In genomic region chr18:13730486-13730885, GRCh38 we compare ENCODE assay signal across 18 cellular contexts. TPM values are rescaled to one million over a fixed set of nuclear protein-coding genes. Genes with fewer than 3 reads are reported as not detected.
DNase-seq lines count a peak whose midpoint lies in the region; ATAC-seq, FAIRE-seq and TF ChIP-seq lines count a peak whose summit lies in the region.
"Had no signal": no experiment of that assay in that cellular context is flagged by ENCODE, and none has a peak within 500 bp of the region (broad histone marks: within the 10 kb centered on the region; RNA-seq: fewer than 3 reads in every experiment).

No MANE protein-coding gene starts in this region.

- no peak for TF ChIP-seq CTCF in Loucy (conservative IDR thresholded peaks at IDR 0.05; ENCODE audit: low read length)
- TF ChIP-seq CTCF in keratinocyte (optimal IDR thresholded peaks at IDR 0.05 in 1 of 3, IDR thresholded peaks at IDR 0.05 in 1 of 3, conservative IDR thresholded peaks at IDR 0.05 in 1 of 3; ENCODE audit: extremely low read depth in 1 of 3, insufficient read depth in 2 of 3, low read length in 3 of 3): no peak
- TF ChIP-seq CTCF in hepatocyte (IDR thresholded peaks at IDR 0.05; ENCODE audit: poor library complexity): no peak

- CTCF ChIA-PET in CD8-positive, alpha-beta memory T cell (lab: Charles Lee): no interaction called here

- H3K4me3 Mint-ChIP-seq in CD4-positive, CD25-positive, alpha-beta regulatory T cell: peak overlapping the region; percentile 17 to 91 (median 58)
- H3K4me3 Mint-ChIP-seq in CD8-positive, alpha-beta memory T cell: peak overlapping the region in 1 of 7 donors; percentile 77
- H3K4me3 Mint-ChIP-seq: H9 had no signal

- peaks cover 0 to 1% (median 0%) of the 10 kb centered on the region in 7 donors for H3K9me3 Mint-ChIP-seq in CD4-positive, CD25-positive, alpha-beta regulatory T cell
- H3K9me3 Mint-ChIP-seq in CD8-positive, alpha-beta memory T cell: no peaks in the 10 kb centered on the region
- H3K9me3 Mint-ChIP-seq: H9 had no signal

- peak; percentile 68 for FAIRE-seq in keratinocyte (lab: Jason Lieb, UNC)
- FAIRE-seq: A204.1, G401.6 had no signal

- H4K20me1 ChIP-seq in Loucy (ENCODE audit: insufficient read depth, low read length, poor library complexity, severe bottlenecking): peaks cover 41% of the 10 kb centered on the region
- H4K20me1 ChIP-seq in keratinocyte (ENCODE audit: control insufficient read depth, extremely low read depth, insufficient read depth, low read length): no peaks in the 10 kb centered on the region
- peaks cover 21% of the 10 kb centered on the region for H4K20me1 ChIP-seq in hepatocyte (ENCODE audit: insufficient read depth, poor library complexity, severe bottlenecking)

- peak overlapping the region; percentile 69 for H3K27ac ChIP-seq in CD4-positive, CD25-positive, alpha-beta regulatory T cell (ENCODE audit: insufficient read depth, low read length, poor library complexity, severe bottlenecking)
- no peak overlapping the region for H3K27ac ChIP-seq in CD8-positive, alpha-beta memory T cell (ENCODE audit: low read depth, low read length)
- H3K27ac ChIP-seq in keratinocyte (ENCODE audit: control insufficient read depth, insufficient read depth, low read length) (no peak overlapping the region), hepatocyte (no peak overlapping the region)
- H3K27ac ChIP-seq: C4-2B, KMS-11 had no signal

- POLR2A ChIA-PET in CD8-positive, alpha-beta memory T cell (lab: Charles Lee): no interaction called here

- no peaks in the 10 kb centered on the region for H3F3A ChIP-seq in Loucy (ENCODE audit: low read depth)

- peak overlapping the region; percentile 95 for H3K4me2 ChIP-seq in Loucy (ENCODE audit: low read depth, low read length, poor library complexity, severe bottlenecking)
- no peak overlapping the region for H3K4me2 ChIP-seq in keratinocyte (ENCODE audit: control insufficient read depth, extremely low read depth, insufficient read depth, low read depth, low read length)
- no peak overlapping the region for H3K4me2 ChIP-seq in hepatocyte
- H3K4me2 ChIP-seq: KMS-11 had no signal

- dilution Hi-C loops in keratinocyte (cut with MboI; ENCODE audit: extremely low pct_ligation_motif_present, low sequenced_read_pairs): no loop called here

- H3K9me1 ChIP-seq in keratinocyte (ENCODE audit: control insufficient read depth, extremely low read depth, insufficient read depth, low read length): no peaks in the 10 kb centered on the region

- H3K27me3 ChIP-seq in CD4-positive, CD25-positive, alpha-beta regulatory T cell (ENCODE audit: control insufficient read depth, insufficient read depth, low read length): no peaks in the 10 kb centered on the region
- no peaks in the 10 kb centered on the region for H3K27me3 ChIP-seq in CD8-positive, alpha-beta memory T cell (ENCODE audit: insufficient read depth, low read length, poor library complexity, severe bottlenecking)
- H3K27me3 ChIP-seq in Loucy (ENCODE audit: insufficient read depth, low read length, poor library complexity, severe bottlenecking): no peaks in the 10 kb centered on the region
- H3K27me3 ChIP-seq in keratinocyte (ENCODE audit: control insufficient read depth, extremely low read depth, insufficient read depth, low read length): no peaks in the 10 kb centered on the region
- H3K27me3 ChIP-seq in hepatocyte: no peaks in the 10 kb centered on the region
- H3K27me3 ChIP-seq: BE2C had no signal

- H3K36me3 ChIP-seq in CD4-positive, CD25-positive, alpha-beta regulatory T cell (ENCODE audit: control insufficient read depth, insufficient read depth, low read length): peaks cover 33% of the 10 kb centered on the region
- H3K36me3 ChIP-seq in CD8-positive, alpha-beta memory T cell (ENCODE audit: insufficient read depth, low read length): peaks cover 18% of the 10 kb centered on the region
- H3K36me3 ChIP-seq in Loucy (ENCODE audit: insufficient read depth, low read length): peaks cover 25% of the 10 kb centered on the region
- H3K36me3 ChIP-seq in keratinocyte (ENCODE audit: control insufficient read depth in 2 of 2, extremely low read depth in 1 of 2, insufficient read depth in 2 of 2, low read length in 2 of 2): peaks cover 0 to 4% of the 10 kb centered on the region in 2 experiments
- H3K36me3 ChIP-seq in hepatocyte (replicated peaks; ENCODE audit: insufficient read depth, low read depth): no peaks in the 10 kb centered on the region
- H3K36me3 ChIP-seq: BE2C had no signal

- peaks cover 29 to 55% (median 38%) of the 10 kb centered on the region in 4 donors for H3K4me1 Mint-ChIP-seq in CD4-positive, CD25-positive, alpha-beta regulatory T cell
- H3K4me1 Mint-ChIP-seq in CD8-positive, alpha-beta memory T cell: peaks cover 38 to 56% (median 55%) of the 10 kb centered on the region in 3 donors

- peaks cover 23% of the 10 kb centered on the region for H3K4me1 ChIP-seq in CD4-positive, CD25-positive, alpha-beta regulatory T cell (ENCODE audit: control insufficient read depth, insufficient read depth, low read length, poor library complexity, severe bottlenecking)
- H3K4me1 ChIP-seq in CD8-positive, alpha-beta memory T cell (ENCODE audit: insufficient read depth, low read length): peaks cover 27% of the 10 kb centered on the region
- H3K4me1 ChIP-seq in Loucy (ENCODE audit: insufficient read depth, low read length, poor library complexity, severe bottlenecking) (peaks cover 30% of the 10 kb centered on the region), keratinocyte (ENCODE audit: control insufficient read depth, extremely low read depth, insufficient read depth, low read length) (peaks cover 3% of the 10 kb centered on the region), hepatocyte (ENCODE audit: insufficient read depth) (no peaks in the 10 kb centered on the region)
- H3K4me1 ChIP-seq: BE2C had no signal

- H3K9ac ChIP-seq in Loucy (ENCODE audit: low read depth, low read length, poor library complexity, severe bottlenecking) (no peak overlapping the region), keratinocyte (ENCODE audit: control insufficient read depth, extremely low read depth, insufficient read depth, low read length) (no peak overlapping the region)
- H3K9ac ChIP-seq: KMS-11 had no signal

- H3K4me3 ChIP-seq in CD4-positive, CD25-positive, alpha-beta regulatory T cell (ENCODE audit: low read depth, low read length): peak overlapping the region; percentile 37
- no peak overlapping the region for H3K4me3 ChIP-seq in CD8-positive, alpha-beta memory T cell (ENCODE audit: low read length)
- H3K4me3 ChIP-seq in Loucy (ENCODE audit: low read length, poor library complexity, severe bottlenecking) (peak overlapping the region; percentile 9), keratinocyte (ENCODE audit: control insufficient read depth in 2 of 3, extremely low read depth in 1 of 3, insufficient read depth in 2 of 3, low read depth in 1 of 3, low read length in 3 of 3) (no peak overlapping the region), hepatocyte (no peak overlapping the region)

- H2AFZ ChIP-seq in Loucy (ENCODE audit: low read length): no peak overlapping the region
- no peak overlapping the region for H2AFZ ChIP-seq in keratinocyte (ENCODE audit: control insufficient read depth, low read length)
- H2AFZ ChIP-seq in hepatocyte: no peak overlapping the region

- H3K79me2 ChIP-seq in Loucy (ENCODE audit: insufficient read depth, low read length) (peaks cover 69% of the 10 kb centered on the region), keratinocyte (ENCODE audit: control insufficient read depth, insufficient read depth, low read length) (peaks cover 52% of the 10 kb centered on the region), hepatocyte (peaks cover 73% of the 10 kb centered on the region)

- DNase-seq in CD4-positive, CD25-positive, alpha-beta regulatory T cell: peak in 2 of 3 donors; percentile 57 to 70
- DNase-seq in CD8-positive, alpha-beta memory T cell: no peak
- no peak for DNase-seq in keratinocyte (ENCODE audit: low read depth, low spot score)
- DNase-seq in CD1c-positive myeloid dendritic cell (ENCODE audit: extremely low spot score): no peak
- DNase-seq in NCI-H146 treated with DMSO at 0.1 percent for 48 hours (lab: John Stamatoyannopoulos, UW; ENCODE audit: unreplicated experiment): no peak
- DNase-seq in hepatocyte (ENCODE audit: low spot score): no peak
- no peak for DNase-seq in activated gamma-delta T cell treated with Interleukin-2 at 50 U/mL for 16 hours
- DNase-seq: BE2C, DMS79, EL, GOT3, H9, IMR-90 had no signal

- WGBS in hepatocyte (ENCODE audit: low lambda C conversion rate, missing lambda C conversion rate): 100% methylated on average over 1 of the region's 1 CpG

- peak overlapping the region; percentile 68 to 80 (median 76) for H3K27ac Mint-ChIP-seq in CD4-positive, CD25-positive, alpha-beta regulatory T cell
- H3K27ac Mint-ChIP-seq in CD8-positive, alpha-beta memory T cell: peak overlapping the region in 6 of 8 donors; percentile 21 to 75 (median 70)
- H3K27ac Mint-ChIP-seq: H9 had no signal

- no peaks in the 10 kb centered on the region for H3K9me3 ChIP-seq in CD4-positive, CD25-positive, alpha-beta regulatory T cell (ENCODE audit: control insufficient read depth in 2 of 2, low read length in 2 of 2)
- no peaks in the 10 kb centered on the region for H3K9me3 ChIP-seq in CD8-positive, alpha-beta memory T cell (ENCODE audit: low read length)
- no peaks in the 10 kb centered on the region for H3K9me3 ChIP-seq in Loucy (ENCODE audit: insufficient read depth, low read depth, low read length)
- no peaks in the 10 kb centered on the region for H3K9me3 ChIP-seq in keratinocyte (ENCODE audit: control insufficient read depth, low read depth, low read length)
- no peaks in the 10 kb centered on the region for H3K9me3 ChIP-seq in hepatocyte (ENCODE audit: low read depth)
- H3K9me3 ChIP-seq: BE2C had no signal

- peak; percentile 28 to 36 for ATAC-seq in CD4-positive, CD25-positive, alpha-beta regulatory T cell (ENCODE audit: low read depth in 2 of 2)

- H3K36me3 Mint-ChIP-seq in CD4-positive, CD25-positive, alpha-beta regulatory T cell: peaks cover 22% of the 10 kb centered on the region
- peaks cover 9 to 59% (median 14%) of the 10 kb centered on the region in 3 donors for H3K36me3 Mint-ChIP-seq in CD8-positive, alpha-beta memory T cell

- peaks cover 5% of the 10 kb centered on the region for H3K27me3 Mint-ChIP-seq in CD4-positive, CD25-positive, alpha-beta regulatory T cell
- peaks cover 0 to 2% of the 10 kb centered on the region in 2 donors for H3K27me3 Mint-ChIP-seq in CD8-positive, alpha-beta memory T cell

- no peaks in the 10 kb centered on the region for H3K9me2 ChIP-seq in Loucy (replicated peaks; ENCODE audit: low read depth, low read length)
- no peaks in the 10 kb centered on the region for H3K9me2 ChIP-seq in hepatocyte (replicated peaks; ENCODE audit: insufficient read depth)

RNA-seq across cellular contexts. Expression of gene RNMT, which starts 4.0 kb away (rescaled TPM):
- 122 TPM for total RNA-seq in CD4-positive, CD25-positive, alpha-beta regulatory T cell
- polyA plus RNA-seq in CD4-positive, CD25-positive, alpha-beta regulatory T cell: 10 to 100 TPM; 52.8 to 88.3 (median 70.0) TPM
- total RNA-seq in CD8-positive, alpha-beta memory T cell: 10 to 100 TPM; 44.6 to 52.2 TPM
- polyA plus RNA-seq in CD8-positive, alpha-beta memory T cell: 42.3 TPM
- polyA plus RNA-seq in keratinocyte: 16.1 to 22.6 TPM (median 18.3 TPM) in 3 replicates
- polyA plus RNA-seq in keratinocyte (2011; ENCODE audit: low read depth): 80.1 TPM
- polyA plus RNA-seq in keratinocyte (2011; cell fraction: cytosol; rRNA removed): 11.3 and 20.8 TPM in 2 replicates
- 35.1 and 43.6 TPM in 2 replicates for polyA plus RNA-seq in keratinocyte (2011; cell fraction: nucleus; rRNA removed)
- polyA plus RNA-seq in keratinocyte (2012; ENCODE audit: low replicate concordance): 18.7 and 28.6 TPM in 2 replicates
- 8.7 to 13.0 TPM (median 10.0 TPM) in 3 replicates for polyA minus RNA-seq in keratinocyte
- 5.9 TPM for polyA minus RNA-seq in keratinocyte (2011; cell fraction: cytosol; rRNA and poly(A)+ RNA removed)
- polyA minus RNA-seq in keratinocyte (2011; cell fraction: nucleus; rRNA and poly(A)+ RNA removed): 12.9 and 29.7 TPM in 2 replicates
- total RNA-seq in hepatocyte: 36.1 and 40.4 TPM in 2 replicates
- 34.5 and 38.6 TPM in 2 replicates for polyA plus RNA-seq in hepatocyte

RNA-seq across cellular contexts. Expression of gene FAM210A, which starts 4.1 kb away (rescaled TPM):
- 7.4 TPM for total RNA-seq in CD4-positive, CD25-positive, alpha-beta regulatory T cell
- polyA plus RNA-seq in CD4-positive, CD25-positive, alpha-beta regulatory T cell: 10 to 100 TPM in 2 of 4 donors, 1 to 10 TPM in 2; 6.5 to 19.5 (median 11.0) TPM
- 10 to 100 TPM; 38.3 to 38.8 TPM for total RNA-seq in CD8-positive, alpha-beta memory T cell
- 15.5 TPM for polyA plus RNA-seq in CD8-positive, alpha-beta memory T cell
- polyA plus RNA-seq in keratinocyte: 25.3 to 33.0 TPM (median 31.7 TPM) in 3 replicates
- 19.6 TPM for polyA plus RNA-seq in keratinocyte (2011; ENCODE audit: low read depth)
- polyA plus RNA-seq in keratinocyte (2011; cell fraction: cytosol; rRNA removed): 22.6 and 37.5 TPM in 2 replicates
- polyA plus RNA-seq in keratinocyte (2011; cell fraction: nucleus; rRNA removed): 27.0 and 31.2 TPM in 2 replicates
- 20.8 and 28.9 TPM in 2 replicates for polyA plus RNA-seq in keratinocyte (2012; ENCODE audit: low replicate concordance)
- 12.6 to 38.0 TPM (median 33.3 TPM) in 3 replicates for polyA minus RNA-seq in keratinocyte
- 36.8 TPM for polyA minus RNA-seq in keratinocyte (2011; cell fraction: cytosol; rRNA and poly(A)+ RNA removed)
- polyA minus RNA-seq in keratinocyte (2011; cell fraction: nucleus; rRNA and poly(A)+ RNA removed): 14.0 and 28.8 TPM in 2 replicates
- 20.6 and 25.0 TPM in 2 replicates for total RNA-seq in hepatocyte
- 12.1 and 13.9 TPM in 2 replicates for polyA plus RNA-seq in hepatocyte

Comparison
In these comparisons a context has a peak if more than half of its experiments do, and no peak if none do; other contexts are left out.
1. DNase-seq: peak in CD4-positive, CD25-positive, alpha-beta regulatory T cell (2 of 3); none in CD8-positive, alpha-beta memory T cell (0 of 5), keratinocyte (single experiment), CD1c-positive myeloid dendritic cell (single experiment), NCI-H146 treated with DMSO at 0.1 percent for 48 hours (single experiment), hepatocyte (single experiment) and activated gamma-delta T cell treated with Interleukin-2 at 50 U/mL for 16 hours (single experiment).
2. H3K4me3 ChIP-seq: peak in CD4-positive, CD25-positive, alpha-beta regulatory T cell (single experiment) and Loucy (single experiment); none in CD8-positive, alpha-beta memory T cell (single experiment), keratinocyte (0 of 3) and hepatocyte (single experiment).